ENCODE assay signal across 19 cellular contexts in genomic region chr1:168009322-168009721, GRCh38.
A peak's percentile ranks its signal among the peaks of the same experiment; 100 is the strongest.
DNase-seq lines count a peak whose midpoint lies in the region; ATAC-seq and TF ChIP-seq lines count a peak whose summit lies in the region.
"Had no signal": no experiment of that assay in that cellular context is flagged by ENCODE, and none has a peak within 500 bp of the region (broad histone marks: within the 10 kb centered on the region; RNA-seq: fewer than 3 reads in every experiment).

No MANE protein-coding gene starts in this region.

- H3K27ac Mint-ChIP-seq in activated CD8-positive, alpha-beta T cell treated with anti-CD3 and anti-CD28 coated beads, Interleukin-2, amount 10 ng/mL, durations not matched to agents 7 days and 5 days = peak overlapping the region; percentile 36
- H3K27ac Mint-ChIP-seq in activated CD8-positive, alpha-beta T cell treated with anti-CD3 and anti-CD28 coated beads for 36 hours = no peak overlapping the region
- H3K27ac Mint-ChIP-seq in CD4-positive, CD25-positive, alpha-beta regulatory T cell = peak overlapping the region in 2 of 3 donors; percentile 14 to 20
- peak overlapping the region; percentile 21 for H3K27ac Mint-ChIP-seq in endothelial cell (ENCODE audit: unreplicated experiment)

- peaks cover 41% of the 10 kb centered on the region for H3K36me3 ChIP-seq in CD4-positive, CD25-positive, alpha-beta regulatory T cell (ENCODE audit: control insufficient read depth, insufficient read depth, low read length)

- intact Hi-C loops in activated CD8-positive, alpha-beta T cell treated with anti-CD3 and anti-CD28 coated beads for 36 hours (cut with micrococcal nuclease) = no loop called here

- H3K27me3 Mint-ChIP-seq in activated CD8-positive, alpha-beta T cell treated with anti-CD3 and anti-CD28 coated beads, Interleukin-2, amount 10 ng/mL, durations not matched to agents 7 days and 5 days (ENCODE audit: low read depth) = no peaks in the 10 kb centered on the region
- H3K27me3 Mint-ChIP-seq in activated CD8-positive, alpha-beta T cell treated with anti-CD3 and anti-CD28 coated beads for 36 hours = no peaks in the 10 kb centered on the region
- no peaks in the 10 kb centered on the region for H3K27me3 Mint-ChIP-seq in CD4-positive, CD25-positive, alpha-beta regulatory T cell
- H3K27me3 Mint-ChIP-seq in endothelial cell (ENCODE audit: unreplicated experiment) = no peaks in the 10 kb centered on the region

- no peak for ATAC-seq in activated CD8-positive, alpha-beta T cell treated with anti-CD3 and anti-CD28 coated beads, Interleukin-2, amount 10 ng/mL, durations not matched to agents 7 days and 5 days
- ATAC-seq in activated CD8-positive, alpha-beta T cell treated with anti-CD3 and anti-CD28 coated beads for 36 hours = no peak
- no peak for ATAC-seq in CD4-positive, CD25-positive, alpha-beta regulatory T cell (ENCODE audit: low read depth in 2 of 2)
- ATAC-seq: Right ventricle myocardium inferior had no signal

- no peak overlapping the region for H3K4me3 Mint-ChIP-seq in activated CD8-positive, alpha-beta T cell treated with anti-CD3 and anti-CD28 coated beads, Interleukin-2, amount 10 ng/mL, durations not matched to agents 7 days and 5 days
- H3K4me3 Mint-ChIP-seq in activated CD8-positive, alpha-beta T cell treated with anti-CD3 and anti-CD28 coated beads for 36 hours = no peak overlapping the region
- no peak overlapping the region for H3K4me3 Mint-ChIP-seq in CD4-positive, CD25-positive, alpha-beta regulatory T cell
- no peak overlapping the region for H3K4me3 Mint-ChIP-seq in endothelial cell (ENCODE audit: unreplicated experiment)
- H3K4me3 Mint-ChIP-seq: CD14-positive monocyte had no signal

- peaks cover 25% of the 10 kb centered on the region for H3K36me3 Mint-ChIP-seq in activated CD8-positive, alpha-beta T cell treated with anti-CD3 and anti-CD28 coated beads, Interleukin-2, amount 10 ng/mL, durations not matched to agents 7 days and 5 days (ENCODE audit: low read depth)
- H3K36me3 Mint-ChIP-seq in activated CD8-positive, alpha-beta T cell treated with anti-CD3 and anti-CD28 coated beads for 36 hours (ENCODE audit: low read depth) = peaks cover 12% of the 10 kb centered on the region
- peaks cover 31% of the 10 kb centered on the region for H3K36me3 Mint-ChIP-seq in CD4-positive, CD25-positive, alpha-beta regulatory T cell
- peaks cover 13% of the 10 kb centered on the region for H3K36me3 Mint-ChIP-seq in endothelial cell (ENCODE audit: low read depth, unreplicated experiment)

- H3K9me3 Mint-ChIP-seq in activated CD8-positive, alpha-beta T cell treated with anti-CD3 and anti-CD28 coated beads, Interleukin-2, amount 10 ng/mL, durations not matched to agents 7 days and 5 days (ENCODE audit: insufficient read depth) = no peaks in the 10 kb centered on the region
- H3K9me3 Mint-ChIP-seq in activated CD8-positive, alpha-beta T cell treated with anti-CD3 and anti-CD28 coated beads for 36 hours = no peaks in the 10 kb centered on the region
- H3K9me3 Mint-ChIP-seq in CD4-positive, CD25-positive, alpha-beta regulatory T cell = no peaks in the 10 kb centered on the region
- no peaks in the 10 kb centered on the region for H3K9me3 Mint-ChIP-seq in endothelial cell (ENCODE audit: unreplicated experiment)

- no peak for TF ChIP-seq CTCF in activated CD8-positive, alpha-beta T cell treated with anti-CD3 and anti-CD28 coated beads for 36 hours (IDR thresholded peaks at IDR 0.05)
- TF ChIP-seq CTCF in endothelial cell (IDR thresholded peaks at IDR 0.05; ENCODE audit: unreplicated experiment) = no peak

- CTCF ChIA-PET in activated CD8-positive, alpha-beta T cell treated with anti-CD3 and anti-CD28 coated beads, Interleukin-2, amount 10 ng/mL, durations not matched to agents 7 days and 5 days (lab: Charles Lee) = no interaction called here
- CTCF ChIA-PET in activated CD8-positive, alpha-beta T cell treated with anti-CD3 and anti-CD28 coated beads for 36 hours (lab: Charles Lee) = no interaction called here

- no peak for DNase-seq in activated CD8-positive, alpha-beta T cell treated with anti-CD3 and anti-CD28 coated beads, Interleukin-2, amount 10 ng/mL, durations not matched to agents 7 days and 5 days
- no peak for DNase-seq in activated CD8-positive, alpha-beta T cell treated with anti-CD3 and anti-CD28 coated beads for 36 hours
- DNase-seq in CD4-positive, CD25-positive, alpha-beta regulatory T cell = no peak
- DNase-seq in OCI-M1 (lab: John Stamatoyannopoulos, UW) (peak; percentile 47), endothelial cell (ENCODE audit: low spot score) (no peak), NCI-H2029 treated with DMSO at 0.1 percent for 48 hours (lab: John Stamatoyannopoulos, UW) (no peak), OCI-M2 (lab: John Stamatoyannopoulos, UW; ENCODE audit: unreplicated experiment) (no peak), iPS-NIHi7 (ENCODE audit: extremely low spot score) (no peak)
- DNase-seq: DMS53, GDM1, KG1, NCI-H1105, NCI-H146, NCI-H2029, NCI-H2171, NCI-H524 treated with DMSO at 0.1 percent for 48 hours had no signal

- POLR2A ChIA-PET in activated CD8-positive, alpha-beta T cell treated with anti-CD3 and anti-CD28 coated beads, Interleukin-2, amount 10 ng/mL, durations not matched to agents 7 days and 5 days (lab: Charles Lee) = interaction anchor here (0.6 to 1.0 kb wide), 3 partner anchors 9 to 116 kb away, joined by 3 to 5 read pairs (median 3); no protein-coding TSS in a partner anchor
- POLR2A ChIA-PET in activated CD8-positive, alpha-beta T cell treated with anti-CD3 and anti-CD28 coated beads for 36 hours (lab: Charles Lee) = interaction anchor here (0.5 to 0.7 kb wide), 2 partner anchors 179 to 867 kb away, joined by 3 to 4 read pairs; no protein-coding TSS in a partner anchor

- H3K4me1 Mint-ChIP-seq in activated CD8-positive, alpha-beta T cell treated with anti-CD3 and anti-CD28 coated beads, Interleukin-2, amount 10 ng/mL, durations not matched to agents 7 days and 5 days (ENCODE audit: low read depth) = peaks cover 2% of the 10 kb centered on the region
- H3K4me1 Mint-ChIP-seq in activated CD8-positive, alpha-beta T cell treated with anti-CD3 and anti-CD28 coated beads for 36 hours (ENCODE audit: low read depth) = no peaks in the 10 kb centered on the region
- peaks cover 3 to 4% (median 4%) of the 10 kb centered on the region in 4 donors for H3K4me1 Mint-ChIP-seq in CD4-positive, CD25-positive, alpha-beta regulatory T cell
- H3K4me1 Mint-ChIP-seq in endothelial cell (ENCODE audit: unreplicated experiment) = no peaks in the 10 kb centered on the region
- H3K4me1 Mint-ChIP-seq: CD14-positive monocyte had no signal

- no peaks in the 10 kb centered on the region for H3K4me1 ChIP-seq in CD4-positive, CD25-positive, alpha-beta regulatory T cell (ENCODE audit: control insufficient read depth, insufficient read depth, low read length, poor library complexity, severe bottlenecking)
- H3K4me1 ChIP-seq: SJSA1 had no signal

- H3K27me3 ChIP-seq in CD4-positive, CD25-positive, alpha-beta regulatory T cell (ENCODE audit: control insufficient read depth, insufficient read depth, low read length) = no peaks in the 10 kb centered on the region
- H3K27me3 ChIP-seq: SJSA1 had no signal

- H3K9me3 ChIP-seq in CD4-positive, CD25-positive, alpha-beta regulatory T cell (ENCODE audit: control insufficient read depth in 2 of 2, low read length in 2 of 2) = no peaks in the 10 kb centered on the region
- H3K9me3 ChIP-seq: SJSA1 had no signal

- no peak overlapping the region for H3K4me3 ChIP-seq in CD4-positive, CD25-positive, alpha-beta regulatory T cell (ENCODE audit: low read depth, low read length)
- H3K4me3 ChIP-seq: SJSA1 had no signal

- H3K27ac ChIP-seq in CD4-positive, CD25-positive, alpha-beta regulatory T cell (ENCODE audit: insufficient read depth, low read length, poor library complexity, severe bottlenecking) = no peak overlapping the region
- H3K27ac ChIP-seq: SJSA1 had no signal
